ENCODE assay signal across 16 cellular contexts in the genomic region with DNA sequence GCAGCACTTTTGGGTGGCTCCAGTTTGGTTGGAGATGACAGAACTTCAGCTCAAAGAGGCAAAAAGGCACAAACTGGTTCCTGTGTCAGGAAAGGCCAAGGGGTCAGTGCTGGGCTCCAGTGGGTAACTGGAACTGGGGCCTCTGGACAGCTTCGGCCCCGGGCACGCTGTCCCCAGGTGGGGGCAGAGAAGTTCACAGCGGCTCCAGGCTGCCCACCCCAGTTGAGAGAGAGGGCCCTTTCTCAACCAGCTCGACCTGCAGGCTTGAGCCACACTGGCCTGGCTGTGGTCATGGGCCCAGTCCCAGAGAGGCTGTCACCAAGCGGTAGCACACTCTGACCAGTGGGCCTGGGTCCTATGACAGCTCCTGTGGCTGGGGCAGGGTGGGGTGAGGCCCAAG. TPM values are rescaled to one million over a fixed set of nuclear protein-coding genes. Genes with fewer than 3 reads are reported as not detected.
DNase-seq lines count a peak whose midpoint lies in the region; ATAC-seq, FAIRE-seq and TF ChIP-seq lines count a peak whose summit lies in the region.
"Had no signal": no experiment of that assay in that cellular context is flagged by ENCODE, and none has a peak within 500 bp of the region (broad histone marks: within the 10 kb centered on the region; RNA-seq: fewer than 3 reads in every experiment).

No MANE protein-coding gene starts in this region.

- no peak overlapping the region for H3K18ac ChIP-seq in mesenchymal stem cell (ENCODE audit: low read depth in 1 of 2, low read length in 2 of 2)

- TF ChIP-seq EP300 in GM12878 (IDR thresholded peaks at IDR 0.05; ENCODE audit: borderline replicate concordance in 1 of 2, control insufficient read depth in 1 of 2, low read depth in 2 of 2, low read length in 2 of 2) = no peak

- in situ Hi-C loops in GM12878 (cut with MboI) = no loop called here
- in situ Hi-C loops in KBM-7 (cut with MboI; ENCODE audit: low pct_unique_long_range_greater_than_20kb, low sequenced_read_pairs) = no loop called here

- RAD21 ChIA-PET in GM12878 (lab: Charles Lee; ENCODE audit: unreplicated experiment) = no interaction called here

- no peak overlapping the region for H2BK120ac ChIP-seq in mesenchymal stem cell (ENCODE audit: low read depth, low read length)

- peaks cover 16% of the 10 kb centered on the region for H3K4me1 Mint-ChIP-seq in activated T-cell treated with anti-CD3 and anti-CD28 coated beads, Interleukin-2, amount 50 U/mL, for 24 hours (ENCODE audit: low read depth)
- H3K4me1 Mint-ChIP-seq in activated T-cell treated with anti-CD3 and anti-CD28 coated beads, Interleukin-2, amount 50 U/mL, for 4 hours (ENCODE audit: low read depth) = peaks cover 8% of the 10 kb centered on the region
- peaks cover 7 to 36% (median 21%) of the 10 kb centered on the region in 7 donors for H3K4me1 Mint-ChIP-seq in naive thymus-derived CD4-positive, alpha-beta T cell

- H2AFZ ChIP-seq in GM12878 (ENCODE audit: control insufficient read depth, low read depth, low read length) = no peak overlapping the region
- no peak overlapping the region for H2AFZ ChIP-seq in mesenchymal stem cell (ENCODE audit: low read depth, low read length)

- peaks cover 3% of the 10 kb centered on the region for H3K79me1 ChIP-seq in mesenchymal stem cell (replicated peaks; ENCODE audit: low read length, poor library complexity, severe bottlenecking)

- CTCF ChIA-PET in GM12878 (lab: Yijun Ruan, JAX) = no interaction called here
- CTCF ChIA-PET in naive thymus-derived CD4-positive, alpha-beta T cell (lab: Charles Lee) = no interaction called here

- H3K14ac ChIP-seq in mesenchymal stem cell (ENCODE audit: low read length in 2 of 2) = no peak overlapping the region

- SMC1A ChIA-PET in GM12878 (lab: Charles Lee; ENCODE audit: uncharacterized antibody, unreplicated experiment) = no interaction called here

- H3K4me2 ChIP-seq in GM12878 (ENCODE audit: control insufficient read depth, insufficient read depth) (no peak overlapping the region), mesenchymal stem cell (ENCODE audit: low read length, poor library complexity, severe bottlenecking) (no peak overlapping the region)
- H3K4me2 ChIP-seq: BLaER1 had no signal

- no peak overlapping the region for H3K27ac ChIP-seq in GM12878 (ENCODE audit: control insufficient read depth, insufficient read depth)
- H3K27ac ChIP-seq in naive thymus-derived CD4-positive, alpha-beta T cell (ENCODE audit: low read depth, low read length) = peak overlapping the region; percentile 31
- no peak overlapping the region for H3K27ac ChIP-seq in mesenchymal stem cell (ENCODE audit: low read length, poor library complexity, severe bottlenecking)
- H3K27ac ChIP-seq: BLaER1 had no signal

- H2BK5ac ChIP-seq in mesenchymal stem cell (ENCODE audit: low read depth, low read length, poor library complexity, severe bottlenecking) = no peak overlapping the region

- H3K36me3 Mint-ChIP-seq in activated T-cell treated with anti-CD3 and anti-CD28 coated beads, Interleukin-2, amount 50 U/mL, for 24 hours (ENCODE audit: low read depth) = peaks cover 88% of the 10 kb centered on the region
- H3K36me3 Mint-ChIP-seq in activated T-cell treated with anti-CD3 and anti-CD28 coated beads, Interleukin-2, amount 50 U/mL, for 4 hours (ENCODE audit: insufficient read depth) = peaks cover 26% of the 10 kb centered on the region
- peaks cover 3 to 33% (median 18%) of the 10 kb centered on the region in 5 donors for H3K36me3 Mint-ChIP-seq in naive thymus-derived CD4-positive, alpha-beta T cell

- H4K8ac ChIP-seq in mesenchymal stem cell (ENCODE audit: low read length) = no peak overlapping the region

- H3K9me3 ChIP-seq in GM12878 (replicated peaks; ENCODE audit: control insufficient read depth, insufficient read depth, low read length) = no peaks in the 10 kb centered on the region; the same call in 2 of the 3 replicates
- peaks cover 0 to 6% (median 0%) of the 10 kb centered on the region in 3 experiments for H3K9me3 ChIP-seq in naive thymus-derived CD4-positive, alpha-beta T cell (ENCODE audit: control insufficient read depth in 2 of 3, low read length in 3 of 3)
- H3K9me3 ChIP-seq in mesenchymal stem cell (ENCODE audit: control insufficient read depth, low read length) = no peaks in the 10 kb centered on the region

- BruUV-seq in GM12878 (replicated peaks; lab: Mats Ljungman, UMichigan) = no TSS peak

- H4K20me1 ChIP-seq in GM12878 (ENCODE audit: control insufficient read depth, insufficient read depth) = no peaks in the 10 kb centered on the region

- no peak overlapping the region for H3K4me3 ChIP-seq in GM12878
- H3K4me3 ChIP-seq in naive thymus-derived CD4-positive, alpha-beta T cell (ENCODE audit: low read length) = no peak overlapping the region
- H3K4me3 ChIP-seq in mesenchymal stem cell (ENCODE audit: insufficient read depth in 1 of 2, low read depth in 1 of 2, low read length in 2 of 2) = no peak overlapping the region
- H3K4me3 ChIP-seq: BLaER1 had no signal

- intact Hi-C loops in GM12878 (cut with micrococcal nuclease; ENCODE audit: unreplicated experiment) = no loop called here
- intact Hi-C loops in naive thymus-derived CD4-positive, alpha-beta T cell (cut with micrococcal nuclease) = no loop called here

- TF ChIP-seq CTCF in GM12878 (IDR thresholded peaks at IDR 0.05 in 2 of 3, conservative IDR thresholded peaks at IDR 0.05 in 1 of 3; ENCODE audit: control insufficient read depth in 2 of 3, extremely low read depth in 1 of 3, insufficient read depth in 1 of 3, low read depth in 3 of 3, low read length in 3 of 3) = no peak
- TF ChIP-seq CTCF in omental fat pad (IDR thresholded peaks at IDR 0.05) = no peak

- no peak for FAIRE-seq in GM12878 (lab: Jason Lieb, UNC)
- FAIRE-seq: GM18507, H1 had no signal

- H3K27me3 Mint-ChIP-seq in activated T-cell treated with anti-CD3 and anti-CD28 coated beads, Interleukin-2, amount 50 U/mL, for 24 hours = no peaks in the 10 kb centered on the region
- no peaks in the 10 kb centered on the region for H3K27me3 Mint-ChIP-seq in activated T-cell treated with anti-CD3 and anti-CD28 coated beads, Interleukin-2, amount 50 U/mL, for 4 hours (ENCODE audit: low read depth)
- no peaks in the 10 kb centered on the region for H3K27me3 Mint-ChIP-seq in naive thymus-derived CD4-positive, alpha-beta T cell

- 95% methylated on average over 6 of the region's 6 CpGs for WGBS in GM12878 (ENCODE audit: insufficient coverage, insufficient replicate concordance, low lambda C conversion rate, missing lambda C conversion rate)
- 96% methylated on average over 6 of the region's 6 CpGs for WGBS in mesenchymal stem cell

- ATAC-seq in activated T-cell treated with anti-CD3 and anti-CD28 coated beads, Interleukin-2, amount 50 U/mL, for 4 hours = no peak
- ATAC-seq in GM12878 (no peak), omental fat pad (ENCODE audit: low FRiP score) (peak; percentile 33), GM19467 (IDR thresholded peaks at IDR 0.05; ENCODE audit: unreplicated experiment) (no peak)
- ATAC-seq in naive thymus-derived CD4-positive, alpha-beta T cell = no peak

- no peak overlapping the region for H4K91ac ChIP-seq in mesenchymal stem cell (ENCODE audit: low read length)

- H3K4me3 Mint-ChIP-seq in activated T-cell treated with anti-CD3 and anti-CD28 coated beads, Interleukin-2, amount 50 U/mL, for 24 hours = no peak overlapping the region
- no peak overlapping the region for H3K4me3 Mint-ChIP-seq in activated T-cell treated with anti-CD3 and anti-CD28 coated beads, Interleukin-2, amount 50 U/mL, for 4 hours
- H3K4me3 Mint-ChIP-seq in naive thymus-derived CD4-positive, alpha-beta T cell = no peak overlapping the region
- H3K4me3 Mint-ChIP-seq: HFFc6 had no signal

- TF ChIP-seq POLR2A in GM12878 (IDR thresholded peaks at IDR 0.05; ENCODE audit: low read depth, low read length) = 0 out of 2 replicates have a peak, but pooled peaks have one; percentile 0

- H3K27me3 ChIP-seq in GM12878 (replicated peaks in 1 of 2; ENCODE audit: control insufficient read depth in 2 of 2, insufficient read depth in 2 of 2, low read length in 1 of 2) = no peaks in the 10 kb centered on the region
- no peaks in the 10 kb centered on the region for H3K27me3 ChIP-seq in naive thymus-derived CD4-positive, alpha-beta T cell (ENCODE audit: control insufficient read depth in 2 of 2, insufficient read depth in 2 of 2, low read length in 2 of 2)
- no peaks in the 10 kb centered on the region for H3K27me3 ChIP-seq in mesenchymal stem cell (ENCODE audit: control insufficient read depth in 1 of 2, insufficient read depth in 1 of 2, low read length in 2 of 2)
- H3K27me3 ChIP-seq: BLaER1 had no signal

- H2AK5ac ChIP-seq in mesenchymal stem cell (ENCODE audit: low read length, severe bottlenecking) = no peak overlapping the region

- POLR2A ChIA-PET in GM12878 (lab: Charles Lee) = interaction anchor here (0.6 kb wide), 1 partner anchor 35 kb away, joined by 3 read pairs; no protein-coding TSS in a partner anchor
- POLR2A ChIA-PET in naive thymus-derived CD4-positive, alpha-beta T cell (lab: Charles Lee) = no interaction called here

- H3K9ac ChIP-seq in GM12878 (ENCODE audit: control insufficient read depth, insufficient read depth, low read length) (no peak overlapping the region), mesenchymal stem cell (ENCODE audit: low read length) (no peak overlapping the region)
- H3K9ac ChIP-seq: BLaER1 had no signal

- H3K23ac ChIP-seq in mesenchymal stem cell (ENCODE audit: low read length in 2 of 2) = no peak overlapping the region

- peak overlapping the region; percentile 37 for H3K27ac Mint-ChIP-seq in activated T-cell treated with anti-CD3 and anti-CD28 coated beads, Interleukin-2, amount 50 U/mL, for 24 hours
- peak overlapping the region in 1 of 9 donors; percentile 60 for H3K27ac Mint-ChIP-seq in naive thymus-derived CD4-positive, alpha-beta T cell
- H3K27ac Mint-ChIP-seq: HFFc6 had no signal

- no peak for DNase-seq in activated T-cell treated with anti-CD3 and anti-CD28 coated beads, Interleukin-2, amount 50 U/mL, for 24 hours
- DNase-seq in activated T-cell treated with anti-CD3 and anti-CD28 coated beads, Interleukin-2, amount 50 U/mL, for 4 hours = no peak
- no peak for DNase-seq in GM12878 (ENCODE audit: low read depth, low spot score)
- DNase-seq in naive thymus-derived CD4-positive, alpha-beta T cell = no peak
- DNase-seq in omental fat pad (ENCODE audit: low spot score) = no peak
- DNase-seq in KBM-7 = no peak
- no peak for DNase-seq in mesenchymal stem cell
- DNase-seq: 8988T, AML-193, DMS53, HCEC 1CT, HFFc6 had no signal

- no peaks in the 10 kb centered on the region for H3K4me1 ChIP-seq in GM12878 (ENCODE audit: control insufficient read depth, insufficient read depth, low read length)
- peaks cover 5% of the 10 kb centered on the region in 2 donors for H3K4me1 ChIP-seq in naive thymus-derived CD4-positive, alpha-beta T cell (ENCODE audit: control insufficient read depth in 2 of 2, insufficient read depth in 2 of 2, low read length in 2 of 2)
- H3K4me1 ChIP-seq in mesenchymal stem cell (ENCODE audit: control insufficient read depth, insufficient read depth, low read depth, low read length) = peaks cover 2% of the 10 kb centered on the region

- H2BK15ac ChIP-seq in mesenchymal stem cell (ENCODE audit: low read depth, poor library complexity, severe bottlenecking) = no peak overlapping the region

- H3K4ac ChIP-seq in mesenchymal stem cell (ENCODE audit: low read depth in 1 of 2, low read length in 2 of 2) = no peak overlapping the region

- H2BK12ac ChIP-seq in mesenchymal stem cell (ENCODE audit: low read length in 2 of 2) = no peak overlapping the region

- H3K79me2 ChIP-seq in GM12878 (ENCODE audit: control insufficient read depth, insufficient read depth, low read length) = peaks cover 7% of the 10 kb centered on the region

- no peaks in the 10 kb centered on the region for H3K9me3 Mint-ChIP-seq in activated T-cell treated with anti-CD3 and anti-CD28 coated beads, Interleukin-2, amount 50 U/mL, for 24 hours
- no peaks in the 10 kb centered on the region for H3K9me3 Mint-ChIP-seq in activated T-cell treated with anti-CD3 and anti-CD28 coated beads, Interleukin-2, amount 50 U/mL, for 4 hours
- peaks cover 0 to 2% (median 0%) of the 10 kb centered on the region in 11 donors for H3K9me3 Mint-ChIP-seq in naive thymus-derived CD4-positive, alpha-beta T cell
- H3K9me3 Mint-ChIP-seq: HFFc6 had no signal

- H3K36me3 ChIP-seq in GM12878 (ENCODE audit: control insufficient read depth in 2 of 2, insufficient read depth in 2 of 2, low read length in 1 of 2) (peaks cover 29 to 51% of the 10 kb centered on the region in 2 experiments), mesenchymal stem cell (ENCODE audit: control insufficient read depth in 1 of 2, insufficient read depth in 2 of 2, low read depth in 1 of 2, low read length in 2 of 2) (peaks cover 34 to 50% of the 10 kb centered on the region in 2 experiments)
- H3K36me3 ChIP-seq in naive thymus-derived CD4-positive, alpha-beta T cell (ENCODE audit: control insufficient read depth in 2 of 3, insufficient read depth in 3 of 3, low read length in 3 of 3) = peaks cover 15 to 93% (median 41%) of the 10 kb centered on the region in 3 experiments

- TF ChIP-seq RAD21 in GM12878 (IDR thresholded peaks at IDR 0.05; ENCODE audit: insufficient read depth, low read depth, low read length) = no peak

RNA-seq across cellular contexts. Expression of gene ADCY7, which starts 24.5 kb away (rescaled TPM):
- 10 to 100 TPM; 61.7 to 77.6 (median 70.7) TPM for total RNA-seq in activated T-cell treated with anti-CD3 and anti-CD28 coated beads, Interleukin-2, amount 50 U/mL, for 4 hours
- 244 and 253 TPM in 2 replicates for total RNA-seq in GM12878 (2013; cell fraction: nucleolus; rRNA removed)
- 44.2 and 47.1 TPM in 2 replicates for total RNA-seq in GM12878 (2014; rRNA removed)
- 16.0 and 17.2 TPM in 2 replicates for total RNA-seq in GM12878 (2014; rRNA removed; fragmentation: Illumina TruSeq; extraction: Trizol)
- 71.2 and 87.9 TPM in 2 replicates for total RNA-seq in GM12878 (2021)
- polyA plus RNA-seq in GM12878 (2011; ENCODE audit: low read depth) = 8.7 TPM
- polyA plus RNA-seq in GM12878 (2011; rRNA removed) = 16.9 and 18.7 TPM in 2 replicates
- 21.3 and 33.9 TPM in 2 replicates for polyA plus RNA-seq in GM12878 (2011; cell fraction: cytosol; rRNA removed)
- 169 and 171 TPM in 2 replicates for polyA plus RNA-seq in GM12878 (2011; cell fraction: nucleus; rRNA removed)
- 19.4 and 25.6 TPM in 2 replicates for polyA plus RNA-seq in GM12878 (2012)
- 16.8 and 19.6 TPM in 2 replicates for polyA plus RNA-seq in GM12878 (2014; fragmentation: Illumina TruSeq; extraction: Trizol)
- 1 to 10 TPM; 1.2 to 1.3 TPM for polyA plus RNA-seq in GM12878 (2014; fragmentation: Nextera tagmentation; extraction: Ambion mirVana)
- 45.5 and 52.1 TPM in 2 replicates for polyA plus RNA-seq in GM12878 (2014; rRNA removed)
- polyA plus RNA-seq in GM12878 (2016; fragmentation: Nextera tagmentation; extraction: Ambion mirVana) = 10 to 100 TPM; 29.2 to 32.7 TPM
- polyA minus RNA-seq in GM12878 (2011; rRNA and poly(A)+ RNA removed) = 54.8 and 75.2 TPM in 2 replicates
- 25.4 and 26.3 TPM in 2 replicates for polyA minus RNA-seq in GM12878 (2011; cell fraction: cytosol; rRNA and poly(A)+ RNA removed)
- 83.2 and 107 TPM in 2 replicates for polyA minus RNA-seq in GM12878 (2011; cell fraction: nucleus; rRNA and poly(A)+ RNA removed)
- total RNA-seq in naive thymus-derived CD4-positive, alpha-beta T cell = 100 to 1,000 TPM; 179 to 326 (median 208) TPM
- polyA plus RNA-seq in naive thymus-derived CD4-positive, alpha-beta T cell = 10 to 100 TPM; 62.6 to 85.7 TPM
- 10 to 100 TPM; 14.0 to 38.9 (median 21.4) TPM for total RNA-seq in omental fat pad
- polyA plus RNA-seq in mesenchymal stem cell (2013, experiment 1 of 2) = 6.2 TPM
- polyA plus RNA-seq in mesenchymal stem cell (2013, experiment 2 of 2) = 6.4 TPM
